In genomic region chr2:231708050-231708772, GRCh38 we compare ENCODE assay signal across 1 cellular context.
TF ChIP-seq lines count a peak whose summit lies in the region.

Gene PTMA, plus strand, starts transcription at chr2:231708525. Its CDS starts 182 bp downstream, at chr2:231708707.

TF ChIP-seq in H1, 55 proteins besides CTCF, POLR2A, EP300 and RAD21 (continued from another document):
- TF ChIP-seq MAX (IDR thresholded peaks at IDR 0.05) (peak; percentile 76; the same call in 1 of the 2 replicates), BACH1 (IDR thresholded peaks at IDR 0.05; ENCODE audit: low read length) (no peak), ASH2L (IDR thresholded peaks at IDR 0.05; ENCODE audit: low read length) (peak; percentile 74), SP2 (IDR thresholded peaks at IDR 0.05; ENCODE audit: low read length) (peak; percentile 27; the same call in 1 of the 2 replicates), GTF2F1 (IDR thresholded peaks at IDR 0.05; ENCODE audit: borderline replicate concordance, low read depth, low read length) (peak; percentile 97), KDM5A (IDR thresholded peaks at IDR 0.05; ENCODE audit: low read length) (no peak), SRF (IDR thresholded peaks at IDR 0.05; ENCODE audit: low read depth, low read length) (no peak), CHD2 (IDR thresholded peaks at IDR 0.05; ENCODE audit: low read length) (peak; percentile 51; the same call in 1 of the 2 replicates), E2F6 (IDR thresholded peaks at IDR 0.05) (peak; percentile 81), CREB1 (IDR thresholded peaks at IDR 0.05) (peak; percentile 88), KDM4A (IDR thresholded peaks at IDR 0.05; ENCODE audit: low read depth, low read length, severe bottlenecking) (peak; percentile 24), JUN (IDR thresholded peaks at IDR 0.05; ENCODE audit: low read depth, low read length) (no peak), TEAD4 (IDR thresholded peaks at IDR 0.05; ENCODE audit: low read depth, low read length) (0 out of 2 replicates have a peak, but pooled peaks have one; percentile 24), TBP (IDR thresholded peaks at IDR 0.05; ENCODE audit: low read depth, low read length) (peak; percentile 97), NRF1 (IDR thresholded peaks at IDR 0.05; ENCODE audit: low read depth, low read length) (peak; percentile 58), EGR1 (IDR thresholded peaks at IDR 0.05; ENCODE audit: borderline replicate concordance, low read depth, low read length) (peak; percentile 72; the same call in 1 of the 2 replicates), NANOG (IDR thresholded peaks at IDR 0.05; ENCODE audit: insufficient read depth, low read depth, low read length, poor library complexity, severe bottlenecking) (peak; percentile 14), POLR2AphosphoS5 (IDR thresholded peaks at IDR 0.05; ENCODE audit: low read depth, low read length) (peak; percentile 90), TAF7 (optimal IDR thresholded peaks at IDR 0.05; ENCODE audit: borderline replicate concordance, low read depth, low read length) (peak; percentile 95), SIN3A (conservative IDR thresholded peaks at IDR 0.05 in 1 of 2, IDR thresholded peaks at IDR 0.05 in 1 of 2; ENCODE audit: low read depth in 1 of 2, low read length in 2 of 2) (no peak), FOSL1 (IDR thresholded peaks at IDR 0.05; ENCODE audit: insufficient read depth, low read depth, low read length) (no peak), TCF12 (IDR thresholded peaks at IDR 0.05; ENCODE audit: low read depth, low read length) (peak; percentile 52; the same call in 1 of the 2 replicates), HDAC6 (IDR thresholded peaks at IDR 0.05; ENCODE audit: low read depth, low read length) (no peak), SP1 (IDR thresholded peaks at IDR 0.05; ENCODE audit: low read depth, low read length) (peak; percentile 94), ATF3 (IDR thresholded peaks at IDR 0.05; ENCODE audit: insufficient read depth, low read depth, low read length) (no peak), TAF1 (IDR thresholded peaks at IDR 0.05; ENCODE audit: low read depth, low read length) (peak; percentile 96)
